ENCODE assay signal across 8 cellular contexts in the genomic region with DNA sequence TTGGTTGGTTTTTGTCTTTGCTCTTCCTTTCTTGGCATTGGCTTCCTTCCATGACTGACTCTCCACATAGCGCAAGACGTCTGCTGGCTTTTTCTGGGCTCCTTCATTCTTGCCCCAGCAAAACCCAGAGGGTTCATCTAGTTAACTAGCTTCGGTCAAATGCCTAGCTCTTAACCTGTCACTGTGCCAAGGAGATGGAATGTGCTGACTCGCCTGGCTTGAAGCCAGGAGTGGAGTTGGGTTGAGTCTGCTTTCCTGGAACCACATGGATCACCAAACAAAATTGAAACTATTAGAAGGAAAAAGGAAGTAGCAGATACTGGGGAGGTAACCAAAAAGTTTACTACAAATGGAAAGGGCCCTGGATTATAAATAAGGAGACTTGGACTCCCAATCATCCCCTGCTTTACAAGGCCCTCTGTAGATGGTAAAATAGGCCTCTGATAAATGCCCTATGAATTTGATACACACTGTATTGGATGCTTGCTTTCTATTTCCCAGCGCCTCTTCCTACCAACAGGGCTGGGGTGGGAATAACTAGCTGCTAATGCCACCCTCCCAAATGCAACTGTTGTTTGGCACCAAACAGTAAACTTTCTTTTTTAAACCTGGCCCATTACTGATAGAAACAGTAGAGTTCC. TPM values are rescaled to one million over a fixed set of nuclear protein-coding genes. Genes with fewer than 3 reads are reported as not detected.
A peak's percentile ranks its signal among the peaks of the same experiment; 100 is the strongest.
DNase-seq lines count a peak whose midpoint lies in the region; ATAC-seq and TF ChIP-seq lines count a peak whose summit lies in the region.

No MANE protein-coding gene starts in this region.

- H3K4me3 Mint-ChIP-seq in CD8-positive, alpha-beta T cell = no peak overlapping the region

- DNase-seq in CD8-positive, alpha-beta T cell = no peak
- DNase-seq in NCI-H1105 (lab: John Stamatoyannopoulos, UW) (peak; percentile 42), dedifferentiated amniotic fluid mesenchymal stem cell (ENCODE audit: extremely low spot score) (peak; percentile 54), mucosa of gallbladder (ENCODE audit: low spot score) (peak; percentile 77), NCI-H2107 (lab: John Stamatoyannopoulos, UW) (no peak)
- no peak for DNase-seq in activated CD4-positive, CD25-positive, alpha-beta regulatory T cell (lab: John Stamatoyannopoulos, UW)
- no peak for DNase-seq in stimulated activated CD4-positive, alpha-beta T cell treated with anti-CD3 and anti-CD28 coated beads, Interleukin-4, amount 100 ng/mL, for 24 hours

- H3K4me1 ChIP-seq in CD8-positive, alpha-beta T cell (ENCODE audit: insufficient read depth, low read length) = peaks cover 14% of the 10 kb centered on the region

- H3K27me3 Mint-ChIP-seq in CD8-positive, alpha-beta T cell (ENCODE audit: low read depth) = no peaks in the 10 kb centered on the region

- ATAC-seq in CD8-positive, alpha-beta T cell = no peak
- no peak for ATAC-seq in GM21528 (IDR thresholded peaks at IDR 0.05; ENCODE audit: low FRiP score, unreplicated experiment)

- no peak for TF ChIP-seq CTCF in CD8-positive, alpha-beta T cell (IDR thresholded peaks at IDR 0.05)

- intact Hi-C loops in CD8-positive, alpha-beta T cell (cut with DNase I, micrococcal nuclease) = loop anchor here in 1 of 2 experiments (1.0 kb wide), 1 partner anchor 7 kb away; no protein-coding TSS in a partner anchor

- CTCF ChIA-PET in CD8-positive, alpha-beta T cell (lab: Charles Lee) = interaction anchor here (1.6 to 2.8 kb wide), 4 partner anchors 10 to 153 kb away, joined by 4 to 9 read pairs (median 6); no protein-coding TSS in a partner anchor

- no peaks in the 10 kb centered on the region for H3K9me3 ChIP-seq in CD8-positive, alpha-beta T cell (ENCODE audit: low read length)

- H3K27ac ChIP-seq in CD8-positive, alpha-beta T cell (ENCODE audit: low read depth, low read length) = no peak overlapping the region

- no peak overlapping the region for H3K4me3 ChIP-seq in CD8-positive, alpha-beta T cell (ENCODE audit: low read depth, low read length)

- POLR2A ChIA-PET in CD8-positive, alpha-beta T cell (lab: Charles Lee) = interaction anchor here (1.1 to 10.9 kb wide), 3 partner anchors 11 to 13 kb away, joined by 3 to 89 read pairs (median 5); a partner anchor contains a TSS

- peaks cover 53% of the 10 kb centered on the region for H3K36me3 Mint-ChIP-seq in CD8-positive, alpha-beta T cell

- H3K27ac Mint-ChIP-seq in CD8-positive, alpha-beta T cell = peak overlapping the region; percentile 41

- peaks cover 64% of the 10 kb centered on the region for H3K4me1 Mint-ChIP-seq in CD8-positive, alpha-beta T cell (ENCODE audit: low read depth)

- H3K36me3 ChIP-seq in CD8-positive, alpha-beta T cell (ENCODE audit: insufficient read depth, low read length) = peaks cover 5% of the 10 kb centered on the region

- no peaks in the 10 kb centered on the region for H3K9me3 Mint-ChIP-seq in CD8-positive, alpha-beta T cell

- no peaks in the 10 kb centered on the region for H3K27me3 ChIP-seq in CD8-positive, alpha-beta T cell (ENCODE audit: insufficient read depth, low read length)

RNA-seq across cellular contexts. Expression of a gene that starts 11.3 kb away (rescaled TPM):
- total RNA-seq in CD8-positive, alpha-beta T cell = 10 to 100 TPM; 67.9 to 69.9 TPM
- total RNA-seq in mucosa of gallbladder = 20.8 TPM

RNA-seq across cellular contexts. Expression of a gene that starts 53.7 kb away (rescaled TPM):
- total RNA-seq in CD8-positive, alpha-beta T cell = under 1 TPM; 0.14 to 0.27 TPM
- total RNA-seq in mucosa of gallbladder = 0.20 TPM

Comparison
In these comparisons a context has a peak if more than half of its experiments do, and no peak if none do; other contexts are left out.
1. DNase-seq: peak in NCI-H1105 (single experiment), dedifferentiated amniotic fluid mesenchymal stem cell (single experiment) and mucosa of gallbladder (single experiment); none in CD8-positive, alpha-beta T cell (0 of 7), activated CD4-positive, CD25-positive, alpha-beta regulatory T cell (0 of 4), stimulated activated CD4-positive, alpha-beta T cell treated with anti-CD3 and anti-CD28 coated beads, Interleukin-4, amount 100 ng/mL, for 24 hours (single experiment) and NCI-H2107 (single experiment).